24 cellular contexts compared by ENCODE assay signal in genomic region chr22:34902335-34902734, GRCh38.
"Had no signal": no experiment of that assay in that cellular context is flagged by ENCODE, and none has a peak within 500 bp of the region (broad histone marks: within the 10 kb centered on the region; RNA-seq: fewer than 3 reads in every experiment).

No MANE protein-coding gene starts in this region.

- H3K4me3 ChIP-seq: colonic mucosa, gastrocnemius medialis, heart left ventricle, lung, neural progenitor cell, right lobe of liver, smooth muscle cell, stomach, testis, tibial artery had no signal

- ATAC-seq: esophagus mucosa; gastrocnemius medialis; heart left ventricle; left lobe of liver; naive thymus-derived CD4-positive, alpha-beta T cell; right lobe of liver; stimulated activated effector memory CD8-positive, alpha-beta T cell treated with anti-CD3 and anti-CD28 coated beads, Interleukin-12 subunit alpha, Interleukin-12 subunit beta, amount 100 ng/mL, for 72 hours had no signal

- H3K9me3 ChIP-seq: colonic mucosa, gastrocnemius medialis, heart left ventricle, right lobe of liver, stomach, testis, tibial artery had no signal

- H3K27me3 ChIP-seq: colonic mucosa, gastrocnemius medialis, heart left ventricle, neural progenitor cell, right lobe of liver, stomach, testis, tibial artery had no signal

- H3K4me2 ChIP-seq: neural progenitor cell, smooth muscle cell had no signal

- H3K36me3 ChIP-seq: colonic mucosa, gastrocnemius medialis, heart left ventricle, neural progenitor cell, right lobe of liver, stomach, tibial artery had no signal

- DNase-seq: colonic mucosa; effector CD8-positive, alpha-beta T cell; endodermal cell; foreskin fibroblast; gastrocnemius medialis; heart left ventricle; hippocampal formation; naive thymus-derived CD4-positive, alpha-beta T cell; right lobe of liver; stimulated activated CD4-positive, alpha-beta T cell treated with anti-CD3 and anti-CD28 coated beads, Interleukin-2, amount 100 ng/mL, for 24 hours; stimulated activated CD4-positive, alpha-beta T cell treated with anti-CD3 and anti-CD28 coated beads, Interleukin-4, amount 100 ng/mL, for 24 hours; stimulated activated naive CD4-positive, alpha-beta T cell treated with Interleukin-2 at 50 U/mL for 16 hours; stomach; testis; tibial artery had no signal

- H3K27ac ChIP-seq: colonic mucosa, epithelial cell of prostate, gastrocnemius medialis, heart left ventricle, neural progenitor cell, parathyroid adenoma, right lobe of liver, stomach, testis, tibial artery had no signal

- FAIRE-seq: keratinocyte had no signal

- H3K9ac ChIP-seq: neural progenitor cell, parathyroid adenoma had no signal

- H2AFZ ChIP-seq: neural progenitor cell, parathyroid adenoma had no signal

- H3K4me1 ChIP-seq: colonic mucosa, gastrocnemius medialis, heart left ventricle, neural progenitor cell, parathyroid adenoma, right lobe of liver, stomach, testis, tibial artery had no signal

- H3K79me2 ChIP-seq: parathyroid adenoma had no signal
